ENCODE assay signal across 19 cellular contexts in the genomic region with DNA sequence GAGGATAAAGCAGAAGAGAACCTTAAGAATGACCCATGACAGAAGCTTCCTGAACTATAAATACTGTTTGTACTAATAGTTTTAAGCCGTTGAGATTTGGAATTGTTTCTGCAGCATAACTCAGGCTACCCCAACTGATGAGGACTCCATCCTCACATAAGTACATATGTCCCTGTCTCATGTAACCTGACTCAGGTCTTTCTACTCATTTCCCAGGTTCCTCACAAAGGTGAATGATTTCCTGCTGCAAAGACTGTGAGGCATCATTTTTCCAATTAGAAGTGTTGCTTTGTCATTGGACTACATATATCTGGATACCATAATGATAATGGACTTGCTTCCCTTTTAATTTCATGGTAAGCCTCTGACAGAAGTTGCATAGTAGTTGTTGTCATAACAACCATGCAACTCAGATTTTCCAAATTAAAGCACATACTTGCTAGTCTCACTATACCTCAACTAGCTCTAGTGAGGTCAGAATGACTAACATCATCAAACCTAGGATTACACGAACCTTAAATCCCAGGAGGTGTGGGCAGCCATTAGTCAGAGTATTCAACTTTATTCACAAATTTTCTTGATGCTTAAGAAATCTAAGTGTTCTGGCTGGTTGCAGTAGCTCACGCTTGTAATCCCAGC. TPM values are rescaled to one million over a fixed set of nuclear protein-coding genes. Genes with fewer than 3 reads are reported as not detected.
DNase-seq lines count a peak whose midpoint lies in the region; ATAC-seq, FAIRE-seq and TF ChIP-seq lines count a peak whose summit lies in the region.
"Had no signal": no experiment of that assay in that cellular context is flagged by ENCODE, and none has a peak within 500 bp of the region (broad histone marks: within the 10 kb centered on the region; RNA-seq: fewer than 3 reads in every experiment).

No MANE protein-coding gene starts in this region.

- H3K27me3 Mint-ChIP-seq in MCF 10A (ENCODE audit: insufficient read depth, unreplicated experiment), result no peaks in the 10 kb centered on the region
- H3K27me3 Mint-ChIP-seq in CD4-positive, alpha-beta T cell, result peaks cover 37% of the 10 kb centered on the region

- DNase-seq in MCF 10A (ENCODE audit: unreplicated experiment), result peak; percentile 50
- DNase-seq in breast epithelium (ENCODE audit: low spot score in 2 of 2), result no peak
- DNase-seq in RCC 7860 (ENCODE audit: low spot score), result peak; percentile 9
- peak; percentile 64 for DNase-seq in fibroblast of gingiva (ENCODE audit: low read depth)
- peak; percentile 95 for DNase-seq in stromal cell of bone marrow (ENCODE audit: low read depth)
- DNase-seq in amniotic stem cell (lab: John Stamatoyannopoulos, UW), result no peak
- DNase-seq in CD4-positive, alpha-beta T cell, result no peak
- no peak for DNase-seq in urothelium cell line (ENCODE audit: low spot score)
- DNase-seq: DMS79 treated with DMSO at 0.1 percent for 48 hours, dorsolateral prefrontal cortex, KG1, NCI-H187 treated with DMSO at 0.1 percent for 48 hours, NCI-H774, ovary, tibial artery had no signal

- no peak overlapping the region for H3K4me3 ChIP-seq in breast epithelium
- H3K4me3 ChIP-seq: dorsolateral prefrontal cortex, gastroesophageal sphincter, ovary, SJSA1, tibial artery had no signal

- intact Hi-C loops in MCF 10A (cut with micrococcal nuclease) (no loop called here), breast epithelium (cut with DNase I; ENCODE audit: low total_unique reads) (no loop called here)
- intact Hi-C loops in CD4-positive, alpha-beta T cell (cut with DNase I, micrococcal nuclease), result no loop called here

- no peak for ATAC-seq in CD4-positive, alpha-beta T cell (ENCODE audit: poor library complexity)
- ATAC-seq: gastroesophageal sphincter had no signal

- no peak for TF ChIP-seq CTCF in MCF 10A (IDR thresholded peaks at IDR 0.05; ENCODE audit: unreplicated experiment)
- no peak for TF ChIP-seq CTCF in breast epithelium (IDR thresholded peaks at IDR 0.05)
- TF ChIP-seq CTCF in CD4-positive, alpha-beta T cell (IDR thresholded peaks at IDR 0.05), result no peak

- H3K27me3 ChIP-seq in breast epithelium, result no peaks in the 10 kb centered on the region
- H3K27me3 ChIP-seq in CD4-positive, alpha-beta T cell (ENCODE audit: control insufficient read depth, insufficient read depth, low read length), result peaks cover 4% of the 10 kb centered on the region
- H3K27me3 ChIP-seq: gastroesophageal sphincter, ovary, SJSA1, tibial artery had no signal

- no peaks in the 10 kb centered on the region for H3K9me3 ChIP-seq in breast epithelium
- no peaks in the 10 kb centered on the region for H3K9me3 ChIP-seq in CD4-positive, alpha-beta T cell (ENCODE audit: control insufficient read depth, low read length)
- H3K9me3 ChIP-seq: gastroesophageal sphincter, ovary, SJSA1, tibial artery had no signal

- H3K9me3 Mint-ChIP-seq in MCF 10A (ENCODE audit: unreplicated experiment), result no peaks in the 10 kb centered on the region
- H3K9me3 Mint-ChIP-seq in CD4-positive, alpha-beta T cell, result no peaks in the 10 kb centered on the region

- H3K4me3 Mint-ChIP-seq in MCF 10A (ENCODE audit: unreplicated experiment), result no peak overlapping the region
- H3K4me3 Mint-ChIP-seq in CD4-positive, alpha-beta T cell, result no peak overlapping the region

- peaks cover 13% of the 10 kb centered on the region for H3K4me1 Mint-ChIP-seq in MCF 10A (ENCODE audit: insufficient read depth, unreplicated experiment)
- no peaks in the 10 kb centered on the region for H3K4me1 Mint-ChIP-seq in CD4-positive, alpha-beta T cell (ENCODE audit: low read depth)

- CTCF ChIA-PET in MCF 10A (lab: Yijun Ruan, JAX), result interaction anchor here (1.0 to 1.1 kb wide), 2 partner anchors 43 to 54 kb away, joined by 3 to 5 read pairs; no protein-coding TSS in a partner anchor
- CTCF ChIA-PET in CD4-positive, alpha-beta T cell (lab: Charles Lee), result no interaction called here

- no peaks in the 10 kb centered on the region for H3K36me3 Mint-ChIP-seq in MCF 10A (ENCODE audit: insufficient read depth, unreplicated experiment)
- H3K36me3 Mint-ChIP-seq in CD4-positive, alpha-beta T cell (ENCODE audit: low read depth), result no peaks in the 10 kb centered on the region

- H3K27ac ChIP-seq in breast epithelium, result no peak overlapping the region
- no peak overlapping the region for H3K27ac ChIP-seq in CD4-positive, alpha-beta T cell (ENCODE audit: low read depth, low read length)
- H3K27ac ChIP-seq: dorsolateral prefrontal cortex, gastroesophageal sphincter, ovary, tibial artery had no signal

- no peaks in the 10 kb centered on the region for H3K4me1 ChIP-seq in breast epithelium
- H3K4me1 ChIP-seq: gastroesophageal sphincter, tibial artery had no signal

- no peak overlapping the region for H3K27ac Mint-ChIP-seq in MCF 10A (ENCODE audit: low read depth, unreplicated experiment)
- H3K27ac Mint-ChIP-seq in CD4-positive, alpha-beta T cell, result no peak overlapping the region

- TF ChIP-seq POLR2A in breast epithelium (IDR thresholded peaks at IDR 0.05), result no peak

- no peaks in the 10 kb centered on the region for H3K36me3 ChIP-seq in breast epithelium
- H3K36me3 ChIP-seq: gastroesophageal sphincter, ovary, SJSA1, tibial artery had no signal

- no TSS peak for BruUV-seq in MCF 10A (replicated peaks; lab: Mats Ljungman, UMichigan)

- POLR2A ChIA-PET in MCF 10A (lab: Yijun Ruan, JAX), result no interaction called here
- POLR2A ChIA-PET in CD4-positive, alpha-beta T cell (lab: Charles Lee), result no interaction called here

- FAIRE-seq in RCC 7860 (lab: Jason Lieb, UNC) (no peak), urothelium cell line (lab: Jason Lieb, UNC) (no peak)
- FAIRE-seq: GM12892, islet of Langerhans had no signal

RNA-seq across cellular contexts. Expression of gene NEDD4L, which starts 38.0 kb away (rescaled TPM):
- total RNA-seq in MCF 10A (2022) (75.1 and 108 TPM in 2 replicates), breast epithelium (100 to 1,000 TPM in 2 of 3 donors, 10 to 100 TPM in 1; 26.2 to 162 (median 106) TPM)
- 10 to 100 TPM; 11.2 to 13.7 TPM for total RNA-seq in CD4-positive, alpha-beta T cell

Comparison
In these comparisons a context has a peak if more than half of its experiments do, and no peak if none do; other contexts are left out.
1. DNase-seq: peak in MCF 10A (single experiment), RCC 7860 (single experiment), fibroblast of gingiva (single experiment) and stromal cell of bone marrow (single experiment); none in breast epithelium (0 of 2), amniotic stem cell (single experiment), CD4-positive, alpha-beta T cell (0 of 10) and urothelium cell line (single experiment).